11 cellular contexts compared by ENCODE assay signal in genomic region chr5:119357815-119358559, GRCh38. TPM values are rescaled to one million over a fixed set of nuclear protein-coding genes. Genes with fewer than 3 reads are reported as not detected.
DNase-seq lines count a peak whose midpoint lies in the region; ATAC-seq, FAIRE-seq and TF ChIP-seq lines count a peak whose summit lies in the region.
"Had no signal": no experiment of that assay in that cellular context is flagged by ENCODE, and none has a peak within 500 bp of the region (broad histone marks: within the 10 kb centered on the region; RNA-seq: fewer than 3 reads in every experiment).

No MANE protein-coding gene starts in this region.

- H3K4me3 ChIP-seq in HAP-1 (no peak overlapping the region), GM12878 (peak overlapping the region; percentile 96)

- H3K27me3 ChIP-seq in CD4-positive, alpha-beta T cell (ENCODE audit: control insufficient read depth, insufficient read depth, low read length) = no peaks in the 10 kb centered on the region
- no peaks in the 10 kb centered on the region for H3K27me3 ChIP-seq in HAP-1 (ENCODE audit: low read depth)
- H3K27me3 ChIP-seq in GM12878 (replicated peaks in 1 of 2; ENCODE audit: control insufficient read depth in 2 of 2, insufficient read depth in 2 of 2, low read length in 1 of 2) = no peaks in the 10 kb centered on the region

- BruUV-seq in GM12878 (replicated peaks; lab: Mats Ljungman, UMichigan) = no TSS peak

- H3K4me1 Mint-ChIP-seq in CD4-positive, alpha-beta T cell (ENCODE audit: low read depth) = peaks cover 99% of the 10 kb centered on the region
- H3K4me1 Mint-ChIP-seq in osteocyte (ENCODE audit: unreplicated experiment) = peaks cover 54% of the 10 kb centered on the region

- SMC1A ChIA-PET in GM12878 (lab: Charles Lee; ENCODE audit: uncharacterized antibody, unreplicated experiment) = interaction anchor here (0.6 to 34.8 kb wide), 20 partner anchors 5 to 328 kb away, joined by 3 to 1117 read pairs (median 8); partner anchors contain the start of gene TNFAIP8

- H3K9me3 Mint-ChIP-seq in CD4-positive, alpha-beta T cell = no peaks in the 10 kb centered on the region
- no peaks in the 10 kb centered on the region for H3K9me3 Mint-ChIP-seq in osteocyte (ENCODE audit: unreplicated experiment)

- POLR2A ChIA-PET in CD4-positive, alpha-beta T cell (lab: Charles Lee) = interaction anchor here (0.8 to 13.0 kb wide), 14 partner anchors 8 to 287 kb away, joined by 3 to 301 read pairs (median 3); partner anchors contain the start of gene DMXL1
- POLR2A ChIA-PET in GM12878 (lab: Charles Lee) = interaction anchor here (0.6 to 20.5 kb wide), 12 partner anchors 9 to 285 kb away, joined by 3 to 657 read pairs (median 6); no protein-coding TSS in a partner anchor

- peak overlapping the region; percentile 14 for H3K27ac ChIP-seq in CD4-positive, alpha-beta T cell (ENCODE audit: low read depth, low read length)
- H3K27ac ChIP-seq in GM12878 (ENCODE audit: control insufficient read depth, insufficient read depth) = peak overlapping the region; percentile 92

- no peak for TF ChIP-seq CTCF in CD4-positive, alpha-beta T cell (IDR thresholded peaks at IDR 0.05)
- TF ChIP-seq CTCF in GM12878 (IDR thresholded peaks at IDR 0.05 in 2 of 3, conservative IDR thresholded peaks at IDR 0.05 in 1 of 3; ENCODE audit: control insufficient read depth in 2 of 3, extremely low read depth in 1 of 3, insufficient read depth in 1 of 3, low read depth in 3 of 3, low read length in 3 of 3) (no peak), osteocyte (IDR thresholded peaks at IDR 0.05) (no peak)

- H4K20me1 ChIP-seq in GM12878 (ENCODE audit: control insufficient read depth, insufficient read depth) = peaks cover 10% of the 10 kb centered on the region

- no peaks in the 10 kb centered on the region for H3K27me3 Mint-ChIP-seq in CD4-positive, alpha-beta T cell
- no peaks in the 10 kb centered on the region for H3K27me3 Mint-ChIP-seq in osteocyte (ENCODE audit: unreplicated experiment)

- CTCF ChIA-PET in CD4-positive, alpha-beta T cell (lab: Charles Lee) = interaction anchor here (0.6 to 6.3 kb wide), 8 partner anchors 8 to 54 kb away, joined by 3 to 36 read pairs (median 6); no protein-coding TSS in a partner anchor
- CTCF ChIA-PET in GM12878 (lab: Yijun Ruan, JAX) = interaction anchor here (0.9 to 6.5 kb wide), 13 partner anchors 8 to 369 kb away, joined by 3 to 154 read pairs (median 5); partner anchors contain the start of gene DTWD2

- in situ Hi-C loops in HAP-1 (cut with MboI; ENCODE audit: low sequenced_read_pairs) = no loop called here
- in situ Hi-C loops in GM12878 (cut with MboI) = no loop called here

- ATAC-seq in CD4-positive, alpha-beta T cell (ENCODE audit: poor library complexity) = peak; percentile 40
- ATAC-seq in GM12878 (no peak), HG03175 (IDR thresholded peaks at IDR 0.05; ENCODE audit: unreplicated experiment) (no peak)

- peaks cover 49% of the 10 kb centered on the region for H3K36me3 Mint-ChIP-seq in CD4-positive, alpha-beta T cell (ENCODE audit: low read depth)
- peaks cover 3% of the 10 kb centered on the region for H3K36me3 Mint-ChIP-seq in osteocyte (ENCODE audit: unreplicated experiment)

- peak overlapping the region; percentile 95 for H3K4me2 ChIP-seq in GM12878 (ENCODE audit: control insufficient read depth, insufficient read depth)

- no peak for TF ChIP-seq EP300 in GM12878 (IDR thresholded peaks at IDR 0.05; ENCODE audit: borderline replicate concordance in 1 of 2, control insufficient read depth in 1 of 2, low read depth in 2 of 2, low read length in 2 of 2)

- peak overlapping the region; percentile 65 for H3K9ac ChIP-seq in GM12878 (ENCODE audit: control insufficient read depth, insufficient read depth, low read length)

- H3K4me1 ChIP-seq in HAP-1 (peaks cover 35% of the 10 kb centered on the region), GM12878 (ENCODE audit: control insufficient read depth, insufficient read depth, low read length) (peaks cover 43% of the 10 kb centered on the region)

- DNase-seq in CD4-positive, alpha-beta T cell = no peak
- DNase-seq in HAP-1 (ENCODE audit: low spot score in 2 of 2) (peak; percentile 26 to 52), GM12878 (ENCODE audit: low read depth, low spot score) (no peak), osteocyte (ENCODE audit: extremely low spot score, unreplicated experiment) (no peak), T1000 (lab: John Stamatoyannopoulos, UW) (no peak), EL (no peak), NCI-H345 (lab: John Stamatoyannopoulos, UW) (no peak)
- DNase-seq: NCI-H446 treated with DMSO at 0.1 percent for 48 hours, SHP77 treated with DMSO at 0.1 percent for 48 hours had no signal

- WGBS in GM12878 (ENCODE audit: insufficient coverage, insufficient replicate concordance, low lambda C conversion rate, missing lambda C conversion rate) = 0% methylated on average over 6 of the region's 6 CpGs

- no peak for TF ChIP-seq RAD21 in GM12878 (IDR thresholded peaks at IDR 0.05; ENCODE audit: insufficient read depth, low read depth, low read length)

- RAD21 ChIA-PET in GM12878 (lab: Charles Lee; ENCODE audit: unreplicated experiment) = interaction anchor here (0.6 to 17.9 kb wide), 24 partner anchors 10 to 369 kb away, joined by 3 to 501 read pairs (median 5); partner anchors contain the start of genes DMXL1 and DTWD2

- no peaks in the 10 kb centered on the region for H3K9me3 ChIP-seq in CD4-positive, alpha-beta T cell (ENCODE audit: control insufficient read depth, low read length)
- H3K9me3 ChIP-seq in HAP-1 = no peaks in the 10 kb centered on the region
- no peaks in the 10 kb centered on the region for H3K9me3 ChIP-seq in GM12878 (replicated peaks; ENCODE audit: control insufficient read depth, insufficient read depth, low read length)

- intact Hi-C loops in CD4-positive, alpha-beta T cell (cut with DNase I, micrococcal nuclease) = loop anchor here (5.0 kb wide), 1 partner anchor 41 kb away; no protein-coding TSS in a partner anchor
- intact Hi-C loops in GM12878 (cut with micrococcal nuclease; ENCODE audit: unreplicated experiment) = loop anchor here (5.0 to 10.0 kb wide), 3 partner anchors 39 to 633 kb away; partner anchors contain the start of gene DMXL1

- TF ChIP-seq POLR2A in GM12878 (IDR thresholded peaks at IDR 0.05; ENCODE audit: low read depth, low read length) = no peak

- no peak for FAIRE-seq in GM12878 (lab: Jason Lieb, UNC)
- FAIRE-seq: endothelial cell of umbilical vein had no signal

- H3K4me3 Mint-ChIP-seq in CD4-positive, alpha-beta T cell = peak overlapping the region; percentile 93
- peak overlapping the region; percentile 99 for H3K4me3 Mint-ChIP-seq in osteocyte (ENCODE audit: unreplicated experiment)

- peak overlapping the region; percentile 86 for H3K27ac Mint-ChIP-seq in CD4-positive, alpha-beta T cell
- no peak overlapping the region for H3K27ac Mint-ChIP-seq in osteocyte (ENCODE audit: unreplicated experiment)

- H3K79me2 ChIP-seq in GM12878 (ENCODE audit: control insufficient read depth, insufficient read depth, low read length) = peaks cover 100% of the 10 kb centered on the region

- no peaks in the 10 kb centered on the region for H3K36me3 ChIP-seq in HAP-1 (replicated peaks)
- H3K36me3 ChIP-seq in GM12878 (ENCODE audit: control insufficient read depth in 2 of 2, insufficient read depth in 2 of 2, low read length in 1 of 2) = peaks cover 1 to 14% of the 10 kb centered on the region in 2 experiments; a peak in 2 of 4 replicates

- H2AFZ ChIP-seq in GM12878 (ENCODE audit: control insufficient read depth, low read depth, low read length) = no peak overlapping the region

TF ChIP-seq in GM12878, 131 proteins besides CTCF, POLR2A, EP300 and RAD21 (continues in another document):
- no peak for TF ChIP-seq E4F1 (IDR thresholded peaks at IDR 0.05; ENCODE audit: borderline replicate concordance, partially characterized antibody)
- TF ChIP-seq FOS (IDR thresholded peaks at IDR 0.05; ENCODE audit: borderline replicate concordance, extremely low read depth, insufficient read length) = no peak
- TF ChIP-seq CREB1 (IDR thresholded peaks at IDR 0.05; ENCODE audit: low read depth) = no peak

RNA-seq across cellular contexts. Expression of gene TNFAIP8, which starts 2.2 kb away (rescaled TPM):
- 100 to 1,000 TPM; 106 to 114 TPM for total RNA-seq in CD4-positive, alpha-beta T cell
- total RNA-seq in GM12878 (2013; cell fraction: nucleolus; rRNA removed) = 75.1 and 80.9 TPM in 2 replicates
- 140 and 157 TPM in 2 replicates for total RNA-seq in GM12878 (2014; rRNA removed)
- 178 and 183 TPM in 2 replicates for total RNA-seq in GM12878 (2014; rRNA removed; fragmentation: Illumina TruSeq; extraction: Trizol)
- total RNA-seq in GM12878 (2021) = 116 and 124 TPM in 2 replicates
- 51.5 TPM for polyA plus RNA-seq in GM12878 (2011; ENCODE audit: low read depth)
- 169 and 264 TPM in 2 replicates for polyA plus RNA-seq in GM12878 (2011; rRNA removed)
- 66.2 and 70.2 TPM in 2 replicates for polyA plus RNA-seq in GM12878 (2011; cell fraction: cytosol; rRNA removed)
- polyA plus RNA-seq in GM12878 (2011; cell fraction: nucleus; rRNA removed) = 51.6 and 57.2 TPM in 2 replicates
- polyA plus RNA-seq in GM12878 (2012) = 82.6 and 119 TPM in 2 replicates
- polyA plus RNA-seq in GM12878 (2014; fragmentation: Illumina TruSeq; extraction: Trizol) = 180 and 219 TPM in 2 replicates
- 100 to 1,000 TPM; 217 to 324 TPM for polyA plus RNA-seq in GM12878 (2014; fragmentation: Nextera tagmentation; extraction: Ambion mirVana)
- 108 and 144 TPM in 2 replicates for polyA plus RNA-seq in GM12878 (2014; rRNA removed)
- 100 to 1,000 TPM; 177 to 181 TPM for polyA plus RNA-seq in GM12878 (2016; fragmentation: Nextera tagmentation; extraction: Ambion mirVana)
- polyA minus RNA-seq in GM12878 (2011; rRNA and poly(A)+ RNA removed) = 69.6 and 132 TPM in 2 replicates
- 56.4 and 60.0 TPM in 2 replicates for polyA minus RNA-seq in GM12878 (2011; cell fraction: cytosol; rRNA and poly(A)+ RNA removed)
- 30.6 and 45.0 TPM in 2 replicates for polyA minus RNA-seq in GM12878 (2011; cell fraction: nucleus; rRNA and poly(A)+ RNA removed)
- 13.3 and 14.0 TPM in 2 replicates for total RNA-seq in osteocyte

Comparison
In these comparisons a context has a peak if more than half of its experiments do, and no peak if none do; other contexts are left out.
1. DNase-seq: peak in HAP-1 (2 of 2); none in CD4-positive, alpha-beta T cell (0 of 10), GM12878 (single experiment), osteocyte (single experiment), T1000 (single experiment), EL (single experiment) and NCI-H345 (single experiment).